1 cellular context compared by ENCODE assay signal in genomic region chr9:3949744-3950143, GRCh38.
TF ChIP-seq lines count a peak whose summit lies in the region.

No MANE protein-coding gene starts in this region.

TF ChIP-seq in IMR-90, 13 proteins besides CTCF, POLR2A, EP300 and RAD21 (continued from another document):
- TF ChIP-seq ELK1 (IDR thresholded peaks at IDR 0.05; ENCODE audit: borderline replicate concordance, low read depth, low read length) (no peak), MAZ (IDR thresholded peaks at IDR 0.05; ENCODE audit: borderline replicate concordance, low read depth, low read length) (no peak), MAFK (IDR thresholded peaks at IDR 0.05; ENCODE audit: low read depth, low read length) (no peak), CEBPB (IDR thresholded peaks at IDR 0.05; ENCODE audit: low read depth, low read length) (no peak), FOS (IDR thresholded peaks at IDR 0.05; ENCODE audit: low read depth, low read length) (no peak)
